13 cellular contexts compared by ENCODE assay signal in the genomic region with DNA sequence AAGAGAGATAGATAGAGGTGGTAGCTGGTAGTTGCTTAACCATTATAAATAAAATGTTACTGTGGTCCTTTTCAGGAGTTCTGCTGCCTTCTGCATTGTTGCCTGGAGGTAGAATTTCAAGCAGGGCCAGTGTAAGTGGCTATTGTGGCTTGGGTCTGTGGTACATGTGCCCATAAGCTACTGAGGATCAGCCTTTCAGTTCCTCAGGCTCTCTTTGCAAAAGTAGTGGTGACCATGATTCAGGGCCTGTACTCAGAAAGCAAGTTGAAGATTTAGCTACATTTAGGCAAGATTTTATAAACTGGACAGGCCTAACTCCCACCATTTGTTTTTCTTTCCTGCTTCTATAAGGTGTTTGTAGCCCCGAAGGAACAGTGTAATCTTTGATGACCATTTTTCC.
DNase-seq lines count a peak whose midpoint lies in the region; ATAC-seq, FAIRE-seq and TF ChIP-seq lines count a peak whose summit lies in the region.
"Had no signal": no experiment of that assay in that cellular context is flagged by ENCODE, and none has a peak within 500 bp of the region (broad histone marks: within the 10 kb centered on the region; RNA-seq: fewer than 3 reads in every experiment).

No MANE protein-coding gene starts in this region.

- H3K27ac ChIP-seq in adrenal gland (peak overlapping the region in 3 of 5 donors; percentile 26 to 74 (median 67)), mesodermal cell (ENCODE audit: low read depth, low read length, severe bottlenecking) (peak overlapping the region; percentile 74), testis (peak overlapping the region; percentile 39 to 74)

- peaks cover 22% of the 10 kb centered on the region; the same call in 1 of the 2 replicates for H3K36me3 Mint-ChIP-seq in HFFc6 (ENCODE audit: low read depth)

- H3K4me1 ChIP-seq in adrenal gland (replicated peaks in 1 of 2): peaks cover 0 to 11% of the 10 kb centered on the region in 2 donors
- H3K4me1 ChIP-seq in mesodermal cell (ENCODE audit: control insufficient read depth, insufficient read depth, low read length, poor library complexity, severe bottlenecking): peaks cover 16% of the 10 kb centered on the region
- H3K4me1 ChIP-seq in testis: peaks cover 14% of the 10 kb centered on the region
- H3K4me1 ChIP-seq: Caco-2 had no signal

- DNase-seq in HFFc6 (no peak), adrenal gland (no peak), testis (no peak), UCSD-AML1 (lab: John Stamatoyannopoulos, UW; ENCODE audit: unreplicated experiment) (no peak), sciatic nerve (ENCODE audit: low spot score) (no peak), D721Med (ENCODE audit: insufficient read length, low spot score) (no peak)
- DNase-seq: Caco-2; GOT3; OCI-M1; stimulated activated CD4-positive, alpha-beta T cell treated with anti-CD3 and anti-CD28 coated beads, Interleukin-1b, Interleukin-23, amount 100 ng/mL, for 48 hours had no signal

- H3K4me1 Mint-ChIP-seq in HFFc6 (ENCODE audit: low read depth): peaks cover 39% of the 10 kb centered on the region

- no peaks in the 10 kb centered on the region for H3K9me3 Mint-ChIP-seq in HFFc6

- H3K36me3 ChIP-seq in adrenal gland (replicated peaks in 1 of 2) (no peaks in the 10 kb centered on the region), mesodermal cell (ENCODE audit: control insufficient read depth, insufficient read depth, low read length) (no peaks in the 10 kb centered on the region), testis (ENCODE audit: low read depth, missing control alignments) (no peaks in the 10 kb centered on the region)

- intact Hi-C loops in adrenal gland (cut with DNase I) (no loop called here), testis (cut with DNase I; ENCODE audit: low total_unique reads) (no loop called here), sciatic nerve (cut with DNase I) (no loop called here)

- 68 to 71% (median 68%) methylated on average over 1 of the region's 1 CpG for WGBS in adrenal gland, 4 donors
- WGBS in mesodermal cell (ENCODE audit: insufficient coverage in 2 of 2), 2 experiments: 83 to 89% methylated on average over 1 of the region's 1 CpG
- WGBS in testis, 2 donors: 23 to 29% methylated on average over 1 of the region's 1 CpG

- H3K4me3 Mint-ChIP-seq in HFFc6: peak overlapping the region; percentile 47; the same call in 1 of the 2 replicates

- H3K27me3 ChIP-seq in adrenal gland (no peaks in the 10 kb centered on the region), testis (no peaks in the 10 kb centered on the region)

- peak overlapping the region; percentile 92 for H3K27ac Mint-ChIP-seq in HFFc6

- H3K4me3 ChIP-seq in adrenal gland (no peak overlapping the region), mesodermal cell (ENCODE audit: extremely low read depth, insufficient read depth, low read length, poor library complexity, severe bottlenecking) (no peak overlapping the region), testis (no peak overlapping the region)

- TF ChIP-seq CTCF in HFFc6 (IDR thresholded peaks at IDR 0.05) (no peak), adrenal gland (IDR thresholded peaks at IDR 0.05) (no peak), testis (IDR thresholded peaks at IDR 0.05) (no peak), D721Med (IDR thresholded peaks at IDR 0.05; ENCODE audit: insufficient read depth, missing control alignments) (no peak)

- FAIRE-seq in D721Med (lab: Jason Lieb, UNC): no peak
- FAIRE-seq: GM18507 had no signal

- H3K27me3 Mint-ChIP-seq in HFFc6 (ENCODE audit: insufficient read depth): peaks cover 2% of the 10 kb centered on the region; the same call in 1 of the 2 replicates

- H3K9me3 ChIP-seq in adrenal gland (replicated peaks in 1 of 3) (no peaks in the 10 kb centered on the region), mesodermal cell (ENCODE audit: control insufficient read depth, low read length) (no peaks in the 10 kb centered on the region), testis (no peaks in the 10 kb centered on the region)
- H3K9me3 ChIP-seq: Caco-2 had no signal

- no peak for ATAC-seq in sciatic nerve
- no peak for ATAC-seq in GM18502 (IDR thresholded peaks at IDR 0.05; ENCODE audit: poor library complexity, unreplicated experiment)

- TF ChIP-seq POLR2A in adrenal gland (IDR thresholded peaks at IDR 0.05): no peak
- TF ChIP-seq POLR2A in testis (IDR thresholded peaks at IDR 0.05): no peak
